Comparison of ENCODE assay signal across 1 cellular context in genomic region chr9:68739631-68740174, GRCh38.
A peak's percentile ranks its signal among the peaks of the same experiment; 100 is the strongest.
TF ChIP-seq lines count a peak whose summit lies in the region.

No MANE protein-coding gene starts in this region.

TF ChIP-seq in HepG2, 621 proteins besides CTCF, POLR2A, EP300 and RAD21 (continued from another document and continues in another):
- TF ChIP-seq POGK (CRISPR knock-in tag; conservative IDR thresholded peaks at IDR 0.05) = no peak; the same call in 1 of the 2 replicates
- no peak for TF ChIP-seq ZNF282 (IDR thresholded peaks at IDR 0.05; ENCODE audit: partially characterized antibody)
- TF ChIP-seq ZNF44 (CRISPR knock-in tag; IDR thresholded peaks at IDR 0.05) = 0 out of 2 replicates have a peak, but pooled peaks have one; percentile 75
- TF ChIP-seq SRF (IDR thresholded peaks at IDR 0.05; ENCODE audit: low read depth, low read length) = no peak
- TF ChIP-seq ZNF30 (CRISPR knock-in tag; IDR thresholded peaks at IDR 0.05) = no peak
- peak; percentile 86; the same call in 1 of the 2 replicates for TF ChIP-seq NCOA2 (CRISPR knock-in tag; IDR thresholded peaks at IDR 0.05)
- no peak for TF ChIP-seq ZNF460 (CRISPR knock-in tag; IDR thresholded peaks at IDR 0.05; ENCODE audit: borderline replicate concordance)
- TF ChIP-seq REL (CRISPR knock-in tag; conservative IDR thresholded peaks at IDR 0.05) = no peak
- peak; percentile 88 for TF ChIP-seq HDAC2 (CRISPR knock-in tag; IDR thresholded peaks at IDR 0.05)
- peak; percentile 72; the same call in 1 of the 2 replicates for TF ChIP-seq REPIN1 (CRISPR knock-in tag; IDR thresholded peaks at IDR 0.05; ENCODE audit: borderline replicate concordance, low read depth)
- no peak for TF ChIP-seq ZNF414 (CRISPR knock-in tag; IDR thresholded peaks at IDR 0.05)
- no peak for TF ChIP-seq ZBTB26 (CRISPR knock-in tag; IDR thresholded peaks at IDR 0.05; ENCODE audit: borderline replicate concordance)
- no peak for TF ChIP-seq HNRNPK (IDR thresholded peaks at IDR 0.05; ENCODE audit: low read depth, low read length, poor library complexity, severe bottlenecking)
- no peak for TF ChIP-seq DR1 (CRISPR knock-in tag; IDR thresholded peaks at IDR 0.05)
- no peak for TF ChIP-seq SNAPC5 (CRISPR knock-in tag; IDR thresholded peaks at IDR 0.05; ENCODE audit: borderline replicate concordance)
- no peak for TF ChIP-seq IKZF1 (IDR thresholded peaks at IDR 0.05)
- TF ChIP-seq MIXL1 (CRISPR knock-in tag; IDR thresholded peaks at IDR 0.05) = no peak
- 0 out of 2 replicates have a peak, but pooled peaks have one; percentile 33 for TF ChIP-seq KMT2B (CRISPR knock-in tag; IDR thresholded peaks at IDR 0.05)
- TF ChIP-seq TOE1 (CRISPR knock-in tag; IDR thresholded peaks at IDR 0.05) = no peak
- TF ChIP-seq HCFC1 (IDR thresholded peaks at IDR 0.05; ENCODE audit: low read depth, low read length) = no peak
- no peak for TF ChIP-seq SMARCE1 (IDR thresholded peaks at IDR 0.05; ENCODE audit: borderline replicate concordance)
- peak; percentile 85; the same call in 1 of the 2 replicates for TF ChIP-seq THRA (CRISPR knock-in tag; IDR thresholded peaks at IDR 0.05; ENCODE audit: borderline replicate concordance)
- TF ChIP-seq SRY (CRISPR knock-in tag; IDR thresholded peaks at IDR 0.05) = no peak
- TF ChIP-seq EHMT2 (IDR thresholded peaks at IDR 0.05; ENCODE audit: borderline replicate concordance, low read depth, low read length) = peak; percentile 21; the same call in 1 of the 2 replicates
- no peak for TF ChIP-seq ZNF354B (CRISPR knock-in tag; IDR thresholded peaks at IDR 0.05)
- no peak for TF ChIP-seq ZNF780A (CRISPR knock-in tag; IDR thresholded peaks at IDR 0.05)
- peak; percentile 32; the same call in 1 of the 2 replicates for TF ChIP-seq HMGXB3 (CRISPR knock-in tag; IDR thresholded peaks at IDR 0.05; ENCODE audit: borderline replicate concordance)
- no peak; the same call in 1 of the 2 replicates for TF ChIP-seq ESRRA (CRISPR knock-in tag; IDR thresholded peaks at IDR 0.05; ENCODE audit: low read depth)
- no peak for TF ChIP-seq CSRNP2 (CRISPR knock-in tag; conservative IDR thresholded peaks at IDR 0.05; ENCODE audit: low read depth)
- TF ChIP-seq CEBPB (IDR thresholded peaks at IDR 0.05; ENCODE audit: borderline replicate concordance, low read depth, low read length) = peak; percentile 32; the same call in 1 of the 2 replicates
- TF ChIP-seq ETS1 (CRISPR knock-in tag; IDR thresholded peaks at IDR 0.05) = no peak
- TF ChIP-seq ZBTB25 (CRISPR knock-in tag; IDR thresholded peaks at IDR 0.05) = no peak
- TF ChIP-seq ZSCAN20 (CRISPR knock-in tag; IDR thresholded peaks at IDR 0.05; ENCODE audit: borderline replicate concordance) = no peak
- peak; percentile 34; the same call in 1 of the 2 replicates for TF ChIP-seq ZNF547 (CRISPR knock-in tag; IDR thresholded peaks at IDR 0.05)
- TF ChIP-seq TOPORS (CRISPR knock-in tag; IDR thresholded peaks at IDR 0.05) = no peak
- peak; percentile 70; the same call in 1 of the 2 replicates for TF ChIP-seq ZNF609 (CRISPR knock-in tag; IDR thresholded peaks at IDR 0.05; ENCODE audit: borderline replicate concordance)
- TF ChIP-seq ZNF891 (CRISPR knock-in tag; IDR thresholded peaks at IDR 0.05) = no peak
- no peak for TF ChIP-seq PAF1 (CRISPR knock-in tag; IDR thresholded peaks at IDR 0.05)
- no peak for TF ChIP-seq ZFP90 (CRISPR knock-in tag; IDR thresholded peaks at IDR 0.05; ENCODE audit: borderline replicate concordance)
- peak; percentile 21; the same call in 1 of the 2 replicates for TF ChIP-seq SOX13 (IDR thresholded peaks at IDR 0.05)
- TF ChIP-seq SOX13 (CRISPR knock-in tag; conservative IDR thresholded peaks at IDR 0.05 in 1 of 2, IDR thresholded peaks at IDR 0.05 in 1 of 2) = peak in 1 of 2 experiments; percentile 89; a peak in 2 of 4 replicates
- TF ChIP-seq ZNF746 (CRISPR knock-in tag; IDR thresholded peaks at IDR 0.05) = no peak
- no peak for TF ChIP-seq ZNF275 (CRISPR knock-in tag; IDR thresholded peaks at IDR 0.05; ENCODE audit: borderline replicate concordance)
- TF ChIP-seq ZNF772 (CRISPR knock-in tag; IDR thresholded peaks at IDR 0.05) = no peak
